Comparison of ENCODE assay signal across 8 cellular contexts in genomic region chr10:72355214-72355555, GRCh38. TPM values are rescaled to one million over a fixed set of nuclear protein-coding genes. Genes with fewer than 3 reads are reported as not detected.
A peak's percentile ranks its signal among the peaks of the same experiment; 100 is the strongest.
DNase-seq lines count a peak whose midpoint lies in the region; ATAC-seq and TF ChIP-seq lines count a peak whose summit lies in the region.

No MANE protein-coding gene starts in this region.

- H4K20me1 ChIP-seq in GM23338 (replicated peaks; ENCODE audit: insufficient read depth) (no peaks in the 10 kb centered on the region), hepatocyte (ENCODE audit: insufficient read depth, poor library complexity, severe bottlenecking) (peaks cover 17% of the 10 kb centered on the region)

- H3K36me3 Mint-ChIP-seq in GM23338 (ENCODE audit: low read depth): peaks cover 6% of the 10 kb centered on the region; the same call in 1 of the 3 replicates
- H3K36me3 Mint-ChIP-seq in stimulated activated effector memory CD8-positive, alpha-beta T cell treated with anti-CD3 and anti-CD28 coated beads, Interleukin-12 subunit alpha, Interleukin-12 subunit beta, amount 100 ng/mL, for 72 hours: peaks cover 24% of the 10 kb centered on the region

- DNase-seq in GM23338 (ENCODE audit: low spot score) (no peak), WERI-Rb-1 (no peak), hepatocyte (ENCODE audit: low spot score) (no peak), NCI-H774 (lab: John Stamatoyannopoulos, UW) (no peak)
- no peak for DNase-seq in stimulated activated effector memory CD8-positive, alpha-beta T cell treated with anti-CD3 and anti-CD28 coated beads, Interleukin-12 subunit alpha, Interleukin-12 subunit beta, amount 100 ng/mL, for 72 hours (ENCODE audit: low spot score in 2 of 2)
- DNase-seq in stimulated activated CD4-positive, alpha-beta T cell treated with anti-CD3 and anti-CD28 coated beads, Interleukin-4, amount 100 ng/mL, for 24 hours: no peak

- H3K4me1 Mint-ChIP-seq in GM23338: peaks cover 30% of the 10 kb centered on the region
- H3K4me1 Mint-ChIP-seq in stimulated activated effector memory CD8-positive, alpha-beta T cell treated with anti-CD3 and anti-CD28 coated beads, Interleukin-12 subunit alpha, Interleukin-12 subunit beta, amount 100 ng/mL, for 72 hours: peaks cover 43% of the 10 kb centered on the region

- H3K36me3 ChIP-seq in GM23338 (ENCODE audit: insufficient read depth): no peaks in the 10 kb centered on the region
- H3K36me3 ChIP-seq in WERI-Rb-1: peaks cover 5% of the 10 kb centered on the region
- H3K36me3 ChIP-seq in hepatocyte (replicated peaks; ENCODE audit: insufficient read depth, low read depth): no peaks in the 10 kb centered on the region

- peaks cover 4% of the 10 kb centered on the region for H3F3A ChIP-seq in GM23338 (replicated peaks; ENCODE audit: low read depth)

- peak overlapping the region; percentile 99 for H3K27ac Mint-ChIP-seq in GM23338
- H3K27ac Mint-ChIP-seq in stimulated activated effector memory CD8-positive, alpha-beta T cell treated with anti-CD3 and anti-CD28 coated beads, Interleukin-12 subunit alpha, Interleukin-12 subunit beta, amount 100 ng/mL, for 72 hours: peak overlapping the region; percentile 95

- 38% methylated on average over 7 of the region's 7 CpGs for WGBS in hepatocyte (ENCODE audit: low lambda C conversion rate, missing lambda C conversion rate)

- TF ChIP-seq CTCF in GM23338 (conservative IDR thresholded peaks at IDR 0.05; ENCODE audit: low read depth in 2 of 2): no peak
- no peak for TF ChIP-seq CTCF in WERI-Rb-1 (IDR thresholded peaks at IDR 0.05; ENCODE audit: low read depth, low read length)
- TF ChIP-seq CTCF in hepatocyte (IDR thresholded peaks at IDR 0.05; ENCODE audit: poor library complexity): no peak

- H3K4me3 ChIP-seq in GM23338: peak overlapping the region; percentile 90
- H3K4me3 ChIP-seq in WERI-Rb-1 (ENCODE audit: low read depth, low read length): peak overlapping the region; percentile 87
- H3K4me3 ChIP-seq in hepatocyte: peak overlapping the region; percentile 11

- H3K27me3 ChIP-seq in GM23338 (ENCODE audit: insufficient read depth) (no peaks in the 10 kb centered on the region), WERI-Rb-1 (ENCODE audit: insufficient read depth, low read depth, severe bottlenecking) (no peaks in the 10 kb centered on the region), hepatocyte (no peaks in the 10 kb centered on the region)

- peaks cover 34% of the 10 kb centered on the region for H3K79me2 ChIP-seq in GM23338 (replicated peaks; ENCODE audit: insufficient read depth)
- H3K79me2 ChIP-seq in hepatocyte: peaks cover 38% of the 10 kb centered on the region

- H3K4me3 Mint-ChIP-seq in GM23338: peak overlapping the region; percentile 96
- H3K4me3 Mint-ChIP-seq in stimulated activated effector memory CD8-positive, alpha-beta T cell treated with anti-CD3 and anti-CD28 coated beads, Interleukin-12 subunit alpha, Interleukin-12 subunit beta, amount 100 ng/mL, for 72 hours: peak overlapping the region; percentile 91

- ATAC-seq in GM23338 (peak; percentile 5), HG02885 (IDR thresholded peaks at IDR 0.05; ENCODE audit: poor library complexity, unreplicated experiment) (no peak), GM21381 (IDR thresholded peaks at IDR 0.05; ENCODE audit: unreplicated experiment) (no peak)
- ATAC-seq in stimulated activated effector memory CD8-positive, alpha-beta T cell treated with anti-CD3 and anti-CD28 coated beads, Interleukin-12 subunit alpha, Interleukin-12 subunit beta, amount 100 ng/mL, for 72 hours: no peak

- H3K4me2 ChIP-seq in GM23338: peak overlapping the region; percentile 98
- peak overlapping the region; percentile 91 for H3K4me2 ChIP-seq in hepatocyte

- H2AFZ ChIP-seq in GM23338 (no peak overlapping the region), hepatocyte (peak overlapping the region; percentile 95)

- H3K27me3 Mint-ChIP-seq in GM23338 (ENCODE audit: insufficient read depth, low read depth, poor library complexity): peaks cover 7% of the 10 kb centered on the region

- peak overlapping the region; percentile 83 for H3K27ac ChIP-seq in GM23338 (ENCODE audit: low read depth)
- H3K27ac ChIP-seq in WERI-Rb-1: peak overlapping the region; percentile 99
- H3K27ac ChIP-seq in hepatocyte: peak overlapping the region; percentile 99

- H3K9me2 ChIP-seq in GM23338 (ENCODE audit: insufficient read depth) (no peaks in the 10 kb centered on the region), hepatocyte (replicated peaks; ENCODE audit: insufficient read depth) (no peaks in the 10 kb centered on the region)

- H3K4me1 ChIP-seq in GM23338 (ENCODE audit: insufficient read depth) (peaks cover 12% of the 10 kb centered on the region; the same call in 1 of the 2 replicates), hepatocyte (ENCODE audit: insufficient read depth) (peaks cover 16% of the 10 kb centered on the region)

- H3K9me3 ChIP-seq in WERI-Rb-1 (ENCODE audit: severe bottlenecking) (no peaks in the 10 kb centered on the region), hepatocyte (ENCODE audit: low read depth) (no peaks in the 10 kb centered on the region)

- no peaks in the 10 kb centered on the region for H3K9me3 Mint-ChIP-seq in GM23338
- H3K9me3 Mint-ChIP-seq in stimulated activated effector memory CD8-positive, alpha-beta T cell treated with anti-CD3 and anti-CD28 coated beads, Interleukin-12 subunit alpha, Interleukin-12 subunit beta, amount 100 ng/mL, for 72 hours: no peaks in the 10 kb centered on the region

TF ChIP-seq in GM23338, 12 proteins besides CTCF, POLR2A, EP300 and RAD21 (continues in another document):
- TF ChIP-seq NANOG (IDR thresholded peaks at IDR 0.05; ENCODE audit: borderline replicate concordance) (no peak), ZNF114 (CRISPR knock-in tag; IDR thresholded peaks at IDR 0.05) (no peak), ZNF331 (CRISPR knock-in tag; IDR thresholded peaks at IDR 0.05; ENCODE audit: low read depth) (no peak), JUNB (IDR thresholded peaks at IDR 0.05; ENCODE audit: unreplicated experiment) (no peak), EZH2 (IDR thresholded peaks at IDR 0.05; ENCODE audit: low read depth, unreplicated experiment) (no peak), POLR2AphosphoS5 (IDR thresholded peaks at IDR 0.05; ENCODE audit: low read depth) (no peak), EZH2phosphoT487 (IDR thresholded peaks at IDR 0.05; ENCODE audit: unreplicated experiment) (no peak), REST (IDR thresholded peaks at IDR 0.05; ENCODE audit: unreplicated experiment) (no peak), CREB1 (CRISPR knock-in tag; IDR thresholded peaks at IDR 0.05; ENCODE audit: low read depth) (no peak), STAT1 (IDR thresholded peaks at IDR 0.05; ENCODE audit: unreplicated experiment) (no peak), ETS1 (IDR thresholded peaks at IDR 0.05) (no peak)

RNA-seq across cellular contexts. Expression of gene DNAJB12, which starts 0.5 kb away (rescaled TPM):
- 13.0 and 16.0 TPM in 2 replicates for total RNA-seq in GM23338 (2014; rRNA removed; shearing (Covaris generic))
- polyA plus RNA-seq in GM23338 (2016; fragmentation: Nextera tagmentation; extraction: Ambion mirVana): 12.6 and 12.8 TPM in 2 replicates
- total RNA-seq in hepatocyte: 31.0 and 33.5 TPM in 2 replicates
- polyA plus RNA-seq in hepatocyte: 40.3 and 41.5 TPM in 2 replicates

Comparison
In these comparisons a context has a peak if more than half of its experiments do, and no peak if none do; other contexts are left out.
1. H3K4me3 ChIP-seq: peak in every context shown above with its lines; median percentile 90 in GM23338; 87 in WERI-Rb-1; 11 in hepatocyte.